ENCODE assay signal across 1 cellular context in the genomic region with DNA sequence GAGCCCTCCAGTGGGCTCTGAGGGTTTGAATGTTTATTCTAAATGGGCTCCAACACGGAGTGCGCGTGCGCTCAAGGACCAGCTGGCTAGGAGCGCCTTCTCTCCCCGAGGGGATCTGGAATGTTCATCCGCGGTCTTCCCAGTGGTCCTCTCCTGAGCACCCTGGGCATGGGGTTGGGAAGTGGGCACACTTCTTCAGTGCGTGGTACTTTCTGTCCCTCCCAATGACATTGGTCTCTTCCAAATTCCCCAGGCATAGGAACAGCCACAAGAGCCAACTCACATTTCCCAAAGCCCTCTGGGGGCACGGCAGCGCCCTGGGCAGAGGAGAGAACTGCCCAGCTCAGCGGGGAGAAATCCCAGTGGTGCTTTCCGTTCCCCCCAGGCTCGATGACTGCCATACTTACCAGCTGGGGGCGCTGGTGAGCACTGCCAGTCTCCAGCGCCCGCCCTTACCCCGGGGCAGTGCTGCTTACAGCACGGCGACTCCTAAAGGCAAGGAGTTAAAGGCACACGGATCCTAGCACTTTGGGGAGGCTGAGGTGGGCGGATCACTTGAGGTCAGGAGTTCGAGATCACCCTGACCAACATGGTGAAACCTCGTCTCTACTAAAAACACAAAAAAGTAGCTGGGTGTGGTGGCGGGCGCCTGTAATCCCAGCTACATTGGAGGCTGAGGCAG.
A peak's percentile ranks its signal among the peaks of the same experiment; 100 is the strongest.
TF ChIP-seq lines count a peak whose summit lies in the region.

No MANE protein-coding gene starts in this region.

TF ChIP-seq in A549, 52 proteins besides CTCF, POLR2A, EP300 and RAD21 (continued from another document):
- TF ChIP-seq FOSL2 (IDR thresholded peaks at IDR 0.05) (no peak), FOSL2 (CRISPR knock-in tag; IDR thresholded peaks at IDR 0.05) (0 out of 2 replicates have a peak, but pooled peaks have one; percentile 24), PHF8 (IDR thresholded peaks at IDR 0.05; ENCODE audit: borderline replicate concordance, low read depth) (no peak), MAFK (IDR thresholded peaks at IDR 0.05; ENCODE audit: partially characterized antibody) (peak; percentile 39)
- TF ChIP-seq, protein P1, sequence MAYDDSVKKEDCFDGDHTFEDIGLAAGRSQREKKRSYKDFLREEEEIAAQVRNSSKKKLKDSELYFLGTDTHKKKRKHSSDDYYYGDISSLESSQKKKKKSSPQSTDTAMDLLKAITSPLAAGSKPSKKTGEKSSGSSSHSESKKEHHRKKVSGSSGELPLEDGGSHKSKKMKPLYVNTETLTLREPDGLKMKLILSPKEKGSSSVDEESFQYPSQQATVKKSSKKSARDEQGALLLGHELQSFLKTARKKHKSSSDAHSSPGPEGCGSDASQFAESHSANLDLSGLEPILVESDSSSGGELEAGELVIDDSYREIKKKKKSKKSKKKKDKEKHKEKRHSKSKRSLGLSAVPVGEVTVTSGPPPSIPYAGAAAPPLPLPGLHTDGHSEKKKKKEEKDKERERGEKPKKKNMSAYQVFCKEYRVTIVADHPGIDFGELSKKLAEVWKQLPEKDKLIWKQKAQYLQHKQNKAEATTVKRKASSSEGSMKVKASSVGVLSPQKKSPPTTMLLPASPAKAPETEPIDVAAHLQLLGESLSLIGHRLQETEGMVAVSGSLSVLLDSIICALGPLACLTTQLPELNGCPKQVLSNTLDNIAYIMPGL (CRISPR knock-in tag; IDR thresholded peaks at IDR 0.05; ENCODE audit: borderline replicate concordance), result no peak; the same call in 1 of the 2 replicates
